ENCODE assay signal across 9 cellular contexts in genomic region chr14:49584058-49584457, GRCh38.
A peak's percentile ranks its signal among the peaks of the same experiment; 100 is the strongest.
DNase-seq lines count a peak whose midpoint lies in the region; ATAC-seq and TF ChIP-seq lines count a peak whose summit lies in the region.
"Had no signal": no experiment of that assay in that cellular context is flagged by ENCODE, and none has a peak within 500 bp of the region (broad histone marks: within the 10 kb centered on the region; RNA-seq: fewer than 3 reads in every experiment).

No MANE protein-coding gene starts in this region.

- H3K9ac ChIP-seq in Loucy (ENCODE audit: low read depth, low read length, poor library complexity, severe bottlenecking): peak overlapping the region; percentile 88

- H4K20me1 ChIP-seq in DOHH2 (ENCODE audit: control insufficient read depth, insufficient read depth, low read depth, low read length) (peaks cover 30% of the 10 kb centered on the region), Loucy (ENCODE audit: insufficient read depth, low read length, poor library complexity, severe bottlenecking) (peaks cover 66% of the 10 kb centered on the region)

- no peak for ATAC-seq in HG02938 (IDR thresholded peaks at IDR 0.05; ENCODE audit: unreplicated experiment)
- ATAC-seq: left lobe of liver had no signal

- H2AFZ ChIP-seq in Loucy (ENCODE audit: low read length): no peak overlapping the region

- H3K9me3 ChIP-seq in DOHH2 (ENCODE audit: control insufficient read depth, insufficient read depth, low read length) (no peaks in the 10 kb centered on the region), Loucy (ENCODE audit: insufficient read depth, low read depth, low read length) (no peaks in the 10 kb centered on the region)

- peaks cover 72% of the 10 kb centered on the region for H3K79me2 ChIP-seq in DOHH2 (ENCODE audit: control insufficient read depth, low read length)
- peaks cover 72% of the 10 kb centered on the region for H3K79me2 ChIP-seq in Loucy (ENCODE audit: insufficient read depth, low read length)

- no peaks in the 10 kb centered on the region for H3K9me3 Mint-ChIP-seq in nephron progenitor cell

- H3K9me2 ChIP-seq in DOHH2 (replicated peaks; ENCODE audit: control insufficient read depth, low read length): no peaks in the 10 kb centered on the region
- H3K9me2 ChIP-seq in Loucy (replicated peaks; ENCODE audit: low read depth, low read length): no peaks in the 10 kb centered on the region

- H3K27me3 Mint-ChIP-seq in nephron progenitor cell (ENCODE audit: low read depth, poor library complexity): no peaks in the 10 kb centered on the region

- H3K27ac ChIP-seq in DOHH2 (ENCODE audit: low read depth, low read length) (peak overlapping the region; percentile 69), substantia nigra (ENCODE audit: low read depth, low read length, poor library complexity, severe bottlenecking) (no peak overlapping the region)

- peaks cover 58% of the 10 kb centered on the region for H3K4me1 Mint-ChIP-seq in nephron progenitor cell

- H3F3A ChIP-seq in DOHH2 (ENCODE audit: control insufficient read depth, insufficient read depth) (peaks cover 63% of the 10 kb centered on the region), Loucy (ENCODE audit: low read depth) (no peaks in the 10 kb centered on the region)

- H3K27me3 ChIP-seq in DOHH2 (ENCODE audit: control insufficient read depth, low read length) (no peaks in the 10 kb centered on the region), Loucy (ENCODE audit: insufficient read depth, low read length, poor library complexity, severe bottlenecking) (no peaks in the 10 kb centered on the region)

- H3K36me3 ChIP-seq in DOHH2 (ENCODE audit: control insufficient read depth, low read length) (peaks cover 66% of the 10 kb centered on the region), Loucy (ENCODE audit: insufficient read depth, low read length) (peaks cover 23% of the 10 kb centered on the region; the same call in 1 of the 2 replicates)

- H3K4me3 ChIP-seq in DOHH2 (ENCODE audit: low read length) (peak overlapping the region; percentile 79), Loucy (ENCODE audit: low read length, poor library complexity, severe bottlenecking) (peak overlapping the region; percentile 88), choroid plexus epithelial cell (ENCODE audit: low read depth, low read length) (peak overlapping the region; percentile 78)

- H3K4me1 ChIP-seq in DOHH2 (ENCODE audit: control insufficient read depth, low read length) (peaks cover 35% of the 10 kb centered on the region), Loucy (ENCODE audit: insufficient read depth, low read length, poor library complexity, severe bottlenecking) (peaks cover 61% of the 10 kb centered on the region)

- H3K27ac Mint-ChIP-seq in nephron progenitor cell: peak overlapping the region; percentile 57

- TF ChIP-seq CTCF in DOHH2 (IDR thresholded peaks at IDR 0.05; ENCODE audit: low read depth, low read length, poor library complexity, severe bottlenecking) (no peak), Loucy (conservative IDR thresholded peaks at IDR 0.05; ENCODE audit: low read length) (no peak), choroid plexus epithelial cell (conservative IDR thresholded peaks at IDR 0.05; ENCODE audit: low read depth, low read length) (no peak), nephron progenitor cell (IDR thresholded peaks at IDR 0.05) (no peak)

- H3K4me2 ChIP-seq in DOHH2 (ENCODE audit: low read length): peak overlapping the region; percentile 49
- H3K4me2 ChIP-seq in Loucy (ENCODE audit: low read depth, low read length, poor library complexity, severe bottlenecking): peak overlapping the region; percentile 98

- peak overlapping the region; percentile 94 for H3K4me3 Mint-ChIP-seq in nephron progenitor cell

- no peak for DNase-seq in choroid plexus epithelial cell (ENCODE audit: low read depth)
- DNase-seq in nephron progenitor cell: no peak
- DNase-seq in substantia nigra (lab: John Stamatoyannopoulos, UW): no peak
- DNase-seq in activated effector memory CD4-positive, alpha-beta T cell treated with Interleukin-2 at 50 U/mL for 16 hours: no peak
- no peak for DNase-seq in activated gamma-delta T cell (lab: John Stamatoyannopoulos, UW)

- peaks cover 53% of the 10 kb centered on the region for H3K36me3 Mint-ChIP-seq in nephron progenitor cell (ENCODE audit: low read depth)
